1 cellular context compared by ENCODE assay signal in the genomic region with DNA sequence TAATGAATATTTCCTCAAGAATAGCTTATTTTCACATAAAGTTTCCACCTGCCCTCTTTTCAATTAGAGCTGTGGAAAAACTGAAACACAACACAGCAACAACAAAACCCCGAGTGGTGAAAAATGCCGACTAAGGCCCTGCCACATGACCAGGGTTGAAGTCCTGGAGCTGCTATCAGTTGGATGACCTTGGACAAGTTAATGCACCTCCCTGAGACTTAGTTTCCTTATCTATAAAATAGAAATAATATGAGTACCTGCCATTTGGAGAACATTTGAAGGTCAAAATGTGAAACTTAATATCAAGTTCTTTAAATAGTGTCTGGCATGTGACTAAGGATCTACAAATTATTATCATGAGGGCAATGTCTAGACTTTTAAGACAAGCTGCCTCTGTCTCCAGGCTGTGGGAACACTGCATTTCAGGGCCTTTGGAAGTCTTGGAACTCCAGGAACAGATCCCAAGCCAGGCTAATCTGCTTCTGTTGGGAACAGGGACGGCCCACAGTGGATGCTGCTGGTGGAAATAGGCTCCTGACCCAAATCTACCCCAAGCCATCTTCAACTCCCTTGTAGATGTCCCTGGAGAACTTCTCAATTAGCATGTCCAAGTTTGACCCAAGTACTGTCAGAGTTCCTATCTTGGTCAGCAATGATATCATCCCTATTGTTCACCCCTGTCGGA.
TF ChIP-seq lines count a peak whose summit lies in the region.

No MANE protein-coding gene starts in this region.

TF ChIP-seq in endothelial cell of umbilical vein, 7 proteins besides CTCF, POLR2A, EP300 and RAD21:
- TF ChIP-seq FOS (IDR thresholded peaks at IDR 0.05; ENCODE audit: borderline replicate concordance, insufficient read depth, low read length) = no peak
- no peak for TF ChIP-seq GATA2 (IDR thresholded peaks at IDR 0.05; ENCODE audit: insufficient read depth, insufficient read length, low read depth, low read length)
- TF ChIP-seq JUN (IDR thresholded peaks at IDR 0.05; ENCODE audit: borderline replicate concordance, insufficient read depth, insufficient read length, low read depth) = no peak
- no peak for TF ChIP-seq MYC (IDR thresholded peaks at IDR 0.05; ENCODE audit: low read depth, low read length)
- TF ChIP-seq, protein P1, sequence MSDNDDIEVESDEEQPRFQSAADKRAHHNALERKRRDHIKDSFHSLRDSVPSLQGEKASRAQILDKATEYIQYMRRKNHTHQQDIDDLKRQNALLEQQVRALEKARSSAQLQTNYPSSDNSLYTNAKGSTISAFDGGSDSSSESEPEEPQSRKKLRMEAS (IDR thresholded peaks at IDR 0.05; ENCODE audit: insufficient read depth, insufficient read length) = no peak
- TF ChIP-seq EZH2 (IDR thresholded peaks at IDR 0.05; ENCODE audit: borderline replicate concordance, low read depth, low read length, severe bottlenecking) = no peak
